ENCODE assay signal across 1 cellular context in the genomic region with DNA sequence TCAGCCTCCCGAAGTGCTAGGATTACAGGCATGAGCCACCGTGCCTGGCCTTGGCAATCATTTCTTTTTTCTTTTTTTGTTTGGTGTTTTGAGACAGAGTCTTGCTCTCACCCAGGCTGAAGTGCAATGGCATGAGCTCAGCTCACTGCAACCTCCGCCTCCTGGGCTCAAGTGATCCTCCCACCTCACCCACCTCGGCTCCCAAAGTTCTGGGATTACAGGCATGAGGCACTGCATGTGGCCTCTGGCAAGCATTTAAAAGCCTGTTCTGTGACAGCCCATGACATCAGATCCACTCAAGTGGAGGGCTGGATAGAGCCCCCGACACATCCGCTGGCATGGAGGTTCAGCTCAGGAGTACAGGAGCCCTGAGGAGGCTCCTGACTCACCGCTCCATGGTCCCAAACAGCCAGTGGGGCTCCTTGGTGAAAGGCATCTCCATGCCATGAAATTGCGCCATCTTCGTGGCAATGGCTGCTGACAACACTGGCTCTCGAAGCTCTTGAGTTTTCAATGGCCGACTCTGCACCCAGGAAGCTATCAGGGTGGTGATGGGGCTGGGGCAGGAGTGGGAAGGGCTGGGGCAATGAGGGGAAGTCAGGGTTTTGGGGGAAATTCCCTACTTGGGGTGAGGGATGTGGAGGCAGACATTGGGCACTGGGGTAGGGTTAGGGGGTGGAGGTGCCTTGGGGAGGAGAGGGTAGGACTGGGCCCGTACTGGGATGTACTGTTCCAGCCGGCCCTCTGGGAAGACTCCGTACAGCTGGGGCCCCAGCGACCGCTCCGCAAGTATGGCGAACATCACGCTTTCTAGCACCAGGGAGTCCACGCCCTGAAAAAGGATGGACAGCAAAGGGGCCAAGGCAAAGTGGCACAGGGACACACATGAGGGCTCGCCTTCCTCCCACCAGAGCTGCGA.
A peak's percentile ranks its signal among the peaks of the same experiment; 100 is the strongest.
TF ChIP-seq lines count a peak whose summit lies in the region.

No MANE protein-coding gene starts in this region.

TF ChIP-seq in HepG2, 621 proteins besides CTCF, POLR2A, EP300 and RAD21:
- TF ChIP-seq NPAS2 (CRISPR knock-in tag; IDR thresholded peaks at IDR 0.05; ENCODE audit: borderline replicate concordance) (no peak), ZNF607 (CRISPR knock-in tag; IDR thresholded peaks at IDR 0.05; ENCODE audit: borderline replicate concordance) (0 out of 2 replicates have a peak, but pooled peaks have one; percentile 30), CEBPB (IDR thresholded peaks at IDR 0.05; ENCODE audit: borderline replicate concordance, low read depth, low read length) (peak; percentile 30; the same call in 1 of the 2 replicates), TEAD3 (CRISPR knock-in tag; optimal IDR thresholded peaks at IDR 0.05; ENCODE audit: borderline replicate concordance) (no peak)
